Comparison of ENCODE assay signal across 8 cellular contexts in genomic region chr14:24058260-24058950, GRCh38. TPM values are rescaled to one million over a fixed set of nuclear protein-coding genes. Genes with fewer than 3 reads are reported as not detected.
DNase-seq lines count a peak whose midpoint lies in the region; ATAC-seq and TF ChIP-seq lines count a peak whose summit lies in the region.

No MANE protein-coding gene starts in this region.

- H3K27me3 Mint-ChIP-seq in CD14-positive monocyte (ENCODE audit: low read depth in 3 of 3), result peaks cover 9 to 18% (median 15%) of the 10 kb centered on the region in 3 donors
- peaks cover 22 to 27% of the 10 kb centered on the region in 2 donors for H3K27me3 Mint-ChIP-seq in stimulated activated naive B cell treated with anti-CD40 and anti-IgM and Interleukin-4, amounts not matched to agents 10 μg/mL and 1 μg/mL and 100 μg/mL, for 72 hours

- H2AFZ ChIP-seq in mammary epithelial cell (ENCODE audit: low read depth, low read length), result no peak overlapping the region

- H3K27me3 ChIP-seq in RWPE2 (ENCODE audit: insufficient read depth, poor library complexity, severe bottlenecking) (no peaks in the 10 kb centered on the region), mammary epithelial cell (ENCODE audit: insufficient read depth, low read length) (peaks cover 7% of the 10 kb centered on the region)

- DNase-seq in CD14-positive monocyte (ENCODE audit: low spot score), result peak; percentile 64
- DNase-seq in GM13977 (ENCODE audit: low spot score), result peak; percentile 81
- DNase-seq in KBM-7, result peak; percentile 43
- DNase-seq in RWPE2 (ENCODE audit: low spot score), result peak; percentile 68
- peak; percentile 50 for DNase-seq in mammary epithelial cell
- peak; percentile 88 for DNase-seq in inferior parietal cortex (ENCODE audit: extremely low spot score)
- DNase-seq in stimulated activated naive B cell treated with anti-CD40 and anti-IgM and Interleukin-4, amounts not matched to agents 10 μg/mL and 1 μg/mL and 100 μg/mL, for 72 hours, result peak; percentile 16

- in situ Hi-C loops in GM13977 (cut with MboI; ENCODE audit: low pct_unique_long_range_greater_than_20kb, low sequenced_read_pairs, unreplicated experiment), result no loop called here
- in situ Hi-C loops in KBM-7 (cut with MboI; ENCODE audit: low pct_unique_long_range_greater_than_20kb, low sequenced_read_pairs), result no loop called here
- in situ Hi-C loops in mammary epithelial cell (cut with MboI; ENCODE audit: low sequenced_read_pairs in 2 of 2), result loop anchor here in 1 of 2 donors (5.0 kb wide), 1 partner anchor 34 kb away; the partner anchor contains the start of gene PCK2

- H3K4me1 Mint-ChIP-seq in CD14-positive monocyte, result peaks cover 3% of the 10 kb centered on the region
- H3K4me1 Mint-ChIP-seq in stimulated activated naive B cell treated with anti-CD40 and anti-IgM and Interleukin-4, amounts not matched to agents 10 μg/mL and 1 μg/mL and 100 μg/mL, for 72 hours, result peaks cover under 1 to 4% of the 10 kb centered on the region in 2 donors

- no peak overlapping the region for H3K27ac ChIP-seq in RWPE2 (ENCODE audit: poor library complexity, severe bottlenecking)
- H3K27ac ChIP-seq in mammary epithelial cell (ENCODE audit: insufficient read depth, low read depth, low read length), result no peak overlapping the region

- no peaks in the 10 kb centered on the region for H3K4me1 ChIP-seq in RWPE2 (ENCODE audit: insufficient read depth, poor library complexity, severe bottlenecking)
- H3K4me1 ChIP-seq in mammary epithelial cell (ENCODE audit: insufficient read depth, low read length), result no peaks in the 10 kb centered on the region

- H3K4me2 ChIP-seq in mammary epithelial cell (ENCODE audit: insufficient read depth, low read depth, low read length), result no peak overlapping the region

- H4K20me1 ChIP-seq in mammary epithelial cell (ENCODE audit: insufficient read depth, low read length), result no peaks in the 10 kb centered on the region

- H3K9me3 ChIP-seq in RWPE2 (ENCODE audit: severe bottlenecking) (no peaks in the 10 kb centered on the region), mammary epithelial cell (replicated peaks; ENCODE audit: insufficient read depth, low read length) (no peaks in the 10 kb centered on the region)

- BruUV-seq in mammary epithelial cell (replicated peaks; lab: Mats Ljungman, UMichigan), result no TSS peak

- no peaks in the 10 kb centered on the region for H3K79me2 ChIP-seq in mammary epithelial cell (ENCODE audit: insufficient read depth, low read length)

- H3K4me3 ChIP-seq in RWPE2 (ENCODE audit: severe bottlenecking) (no peak overlapping the region), mammary epithelial cell (replicated peaks in 1 of 3; ENCODE audit: insufficient read depth in 1 of 3, low read depth in 2 of 3, low read length in 3 of 3) (no peak overlapping the region)

- no peaks in the 10 kb centered on the region for H3K36me3 Mint-ChIP-seq in CD14-positive monocyte
- no peaks in the 10 kb centered on the region for H3K36me3 Mint-ChIP-seq in stimulated activated naive B cell treated with anti-CD40 and anti-IgM and Interleukin-4, amounts not matched to agents 10 μg/mL and 1 μg/mL and 100 μg/mL, for 72 hours

- CTCF ChIA-PET in mammary epithelial cell (lab: Charles Lee; ENCODE audit: low non-redundant PET), result interaction anchor here (0.6 to 1.5 kb wide), 9 partner anchors 32 to 269 kb away, joined by 3 to 13 read pairs (median 6); partner anchors contain the start of genes PCK2, RNF31 and TINF2

- H3K27ac Mint-ChIP-seq in CD14-positive monocyte, result peak overlapping the region in 3 of 7 donors; percentile 52 to 57 (median 55)
- H3K27ac Mint-ChIP-seq in stimulated activated naive B cell treated with anti-CD40 and anti-IgM and Interleukin-4, amounts not matched to agents 10 μg/mL and 1 μg/mL and 100 μg/mL, for 72 hours, result peak overlapping the region; percentile 6

- intact Hi-C loops in CD14-positive monocyte (cut with micrococcal nuclease) (loop anchor here in 1 of 2 donors (2.0 to 5.0 kb wide), 2 partner anchors 32 to 49 kb away; no protein-coding TSS in a partner anchor), mammary epithelial cell (cut with micrococcal nuclease) (loop anchor here (1.0 to 2.0 kb wide), 6 partner anchors 32 to 250 kb away; partner anchors contain the start of gene IRF9)

- ATAC-seq in RWPE2 (ENCODE audit: low read depth) (peak; percentile 85), GM19328 (IDR thresholded peaks at IDR 0.05; ENCODE audit: unreplicated experiment) (no peak)
- peak; percentile 62 to 74 for ATAC-seq in stimulated activated naive B cell treated with anti-CD40 and anti-IgM and Interleukin-4, amounts not matched to agents 10 μg/mL and 1 μg/mL and 100 μg/mL, for 72 hours (replicated peaks)

- H3K9ac ChIP-seq in mammary epithelial cell (ENCODE audit: insufficient read depth, low read length), result no peak overlapping the region

- H3K4me3 Mint-ChIP-seq in CD14-positive monocyte, result no peak overlapping the region
- no peak overlapping the region for H3K4me3 Mint-ChIP-seq in stimulated activated naive B cell treated with anti-CD40 and anti-IgM and Interleukin-4, amounts not matched to agents 10 μg/mL and 1 μg/mL and 100 μg/mL, for 72 hours

- peaks cover 0 to 2% (median 0%) of the 10 kb centered on the region in 7 donors for H3K9me3 Mint-ChIP-seq in CD14-positive monocyte
- H3K9me3 Mint-ChIP-seq in stimulated activated naive B cell treated with anti-CD40 and anti-IgM and Interleukin-4, amounts not matched to agents 10 μg/mL and 1 μg/mL and 100 μg/mL, for 72 hours, result no peaks in the 10 kb centered on the region

- dilution Hi-C loops in mammary epithelial cell (cut with HindIII; ENCODE audit: low sequenced_read_pairs), result loop anchor here (5.0 kb wide), 1 partner anchor 34 kb away; the partner anchor contains the start of gene PCK2

- WGBS in mammary epithelial cell (ENCODE audit: low coverage, missing lambda C conversion rate), result 67% methylated on average over 3 of the region's 7 CpGs

- TF ChIP-seq CTCF in CD14-positive monocyte (IDR thresholded peaks at IDR 0.05) (peak; percentile 92), GM13977 (IDR thresholded peaks at IDR 0.05; ENCODE audit: extremely low read depth, insufficient read depth, missing control alignments) (peak; percentile 74), RWPE2 (IDR thresholded peaks at IDR 0.05; ENCODE audit: poor library complexity, severe bottlenecking) (peak; percentile 86), mammary epithelial cell (conservative IDR thresholded peaks at IDR 0.05 in 1 of 2, IDR thresholded peaks at IDR 0.05 in 1 of 2; ENCODE audit: extremely low read depth in 1 of 2, insufficient read depth in 1 of 2, low read depth in 1 of 2, low read length in 2 of 2) (peak; percentile 57 to 62)

- H3K36me3 ChIP-seq in RWPE2 (ENCODE audit: low read depth), result no peaks in the 10 kb centered on the region
- no peaks in the 10 kb centered on the region for H3K36me3 ChIP-seq in mammary epithelial cell (ENCODE audit: insufficient read depth, low read length)

RNA-seq across cellular contexts. Expression of gene CARMIL3, which starts 6.6 kb away (rescaled TPM):
- polyA plus RNA-seq in CD14-positive monocyte, result not detected
- under 1 TPM; 0.17 to 0.31 TPM for total RNA-seq in mammary epithelial cell
- polyA plus RNA-seq in mammary epithelial cell, result 0.01 TPM
- not detected for polyA minus RNA-seq in mammary epithelial cell

RNA-seq across cellular contexts. Expression of gene CPNE6, which starts 13.0 kb away (rescaled TPM):
- polyA plus RNA-seq in CD14-positive monocyte, result not detected
- not detected for total RNA-seq in mammary epithelial cell
- polyA plus RNA-seq in mammary epithelial cell, result not detected
- not detected for polyA minus RNA-seq in mammary epithelial cell

RNA-seq across cellular contexts. Expression of gene PCK2, which starts 35.7 kb away (rescaled TPM):
- 10 to 100 TPM; 29.9 to 34.2 TPM for polyA plus RNA-seq in CD14-positive monocyte
- 100 to 1,000 TPM in 1 of 2 donors, 10 to 100 TPM in 1; 55.5 to 129 TPM for total RNA-seq in mammary epithelial cell
- polyA plus RNA-seq in mammary epithelial cell, result 45.2 TPM
- polyA minus RNA-seq in mammary epithelial cell, result 27.1 TPM

RNA-seq across cellular contexts. Expression of gene DCAF11, which starts 56.2 kb away (rescaled TPM):
- polyA plus RNA-seq in CD14-positive monocyte (10 to 100 TPM; 48.8 to 56.6 TPM), mammary epithelial cell (26.1 TPM)
- total RNA-seq in mammary epithelial cell, result 10 to 100 TPM; 38.4 to 55.7 TPM
- polyA minus RNA-seq in mammary epithelial cell, result 74.9 TPM

RNA-seq across cellular contexts. Expression of gene NRL, which starts 56.3 kb away (rescaled TPM):
- polyA plus RNA-seq in CD14-positive monocyte, result 1 to 10 TPM; 1.1 to 1.5 TPM
- total RNA-seq in mammary epithelial cell, result 1 to 10 TPM; 1.1 to 1.5 TPM
- polyA plus RNA-seq in mammary epithelial cell, result 0.63 TPM
- 2.1 TPM for polyA minus RNA-seq in mammary epithelial cell

Comparison
In these comparisons a context has a peak if more than half of its experiments do, and no peak if none do; other contexts are left out.
1. DNase-seq: peak in every context shown above with its lines; median percentile 88 in inferior parietal cortex; 81 in GM13977; 68 in RWPE2; 64 in CD14-positive monocyte; 50 in mammary epithelial cell; 43 in KBM-7; 16 in stimulated activated naive B cell treated with anti-CD40 and anti-IgM and Interleukin-4, amounts not matched to agents 10 μg/mL and 1 μg/mL and 100 μg/mL, for 72 hours.